9 cellular contexts compared by ENCODE assay signal in the genomic region with DNA sequence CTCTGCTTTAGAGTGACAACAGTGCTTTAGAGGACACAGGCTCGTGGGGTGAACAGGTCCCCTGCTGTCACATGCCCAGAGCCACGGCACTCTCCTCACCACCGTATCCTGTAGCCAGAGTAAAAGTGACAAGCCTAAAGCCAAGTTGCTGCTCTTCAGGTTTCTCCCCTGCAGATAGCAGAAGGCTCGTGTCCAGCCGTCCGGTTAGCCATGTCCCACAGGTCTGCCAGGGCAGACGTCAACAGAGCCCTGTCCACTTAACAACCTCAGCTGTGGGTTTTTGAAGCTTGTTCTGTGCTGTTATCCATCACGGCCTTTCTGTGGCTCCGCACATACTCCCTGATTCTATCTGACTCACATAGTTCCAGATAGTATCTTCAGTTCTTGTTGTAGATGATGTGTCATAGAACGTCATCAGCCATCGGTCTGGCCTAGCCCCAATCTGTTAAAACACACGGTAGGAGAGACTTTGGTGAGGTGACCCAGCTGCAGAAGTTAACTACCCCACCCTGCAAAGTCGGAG.
DNase-seq lines count a peak whose midpoint lies in the region; FAIRE-seq and TF ChIP-seq lines count a peak whose summit lies in the region.
"Had no signal": no experiment of that assay in that cellular context is flagged by ENCODE, and none has a peak within 500 bp of the region (broad histone marks: within the 10 kb centered on the region; RNA-seq: fewer than 3 reads in every experiment).

No MANE protein-coding gene starts in this region.

- peaks cover 5 to 16% of the 10 kb centered on the region in 2 donors for H3K4me1 ChIP-seq in adrenal gland (replicated peaks in 1 of 2)

- H3K9me3 ChIP-seq in adrenal gland (replicated peaks in 1 of 3): no peaks in the 10 kb centered on the region

- H3K27ac ChIP-seq in adrenal gland: no peak overlapping the region

- H3K27me3 ChIP-seq in BJ (ENCODE audit: control insufficient read depth, insufficient read depth, low read length): no peaks in the 10 kb centered on the region
- H3K27me3 ChIP-seq in adrenal gland: no peaks in the 10 kb centered on the region

- intact Hi-C loops in adrenal gland (cut with DNase I): no loop called here

- TF ChIP-seq CTCF in BJ (IDR thresholded peaks at IDR 0.05; ENCODE audit: insufficient read depth, low read depth, low read length): no peak
- no peak for TF ChIP-seq CTCF in adrenal gland (IDR thresholded peaks at IDR 0.05)

- 66 to 78% (median 73%) methylated on average over 12 to 13 of the region's 13 CpGs for WGBS in adrenal gland, 4 donors

- TF ChIP-seq POLR2A in H54 (IDR thresholded peaks at IDR 0.05; ENCODE audit: low read depth, low read length) (no peak), adrenal gland (IDR thresholded peaks at IDR 0.05) (no peak)

- H3K36me3 ChIP-seq in BJ (ENCODE audit: control insufficient read depth, insufficient read depth, low read length) (no peaks in the 10 kb centered on the region), adrenal gland (replicated peaks in 1 of 2) (no peaks in the 10 kb centered on the region)

- H3K4me3 ChIP-seq in BJ (ENCODE audit: low read depth, low read length) (no peak overlapping the region), adrenal gland (no peak overlapping the region)

- peak; percentile 81 for FAIRE-seq in H54 (lab: Jason Lieb, UNC)

- POLR2A ChIA-PET in BJ (lab: Charles Lee): no interaction called here

- CTCF ChIA-PET in BJ (lab: Yijun Ruan, JAX): interaction anchor here (0.9 to 2.6 kb wide), 2 partner anchors 10 to 53 kb away, joined by 3 to 6 read pairs; no protein-coding TSS in a partner anchor

- DNase-seq in BJ (ENCODE audit: low read depth) (peak; percentile 35), H54 (ENCODE audit: insufficient read length, low spot score) (peak; percentile 93), adrenal gland (peak in 4 of 7 donors; percentile 59 to 68 (median 62)), islet precursor cell (peak; percentile 81), NCI-H345 (lab: John Stamatoyannopoulos, UW) (no peak), HT-29 (ENCODE audit: low spot score) (no peak), NCI-H1436 (lab: John Stamatoyannopoulos, UW) (no peak)
- DNase-seq: DMS 273 treated with DMSO at 0.1 percent for 48 hours, NCI-H1048 had no signal

Comparison
In these comparisons a context has a peak if more than half of its experiments do, and no peak if none do; other contexts are left out.
1. DNase-seq: peak in BJ (single experiment), H54 (single experiment), adrenal gland (4 of 7) and islet precursor cell (single experiment); none in NCI-H345 (single experiment), HT-29 (single experiment) and NCI-H1436 (single experiment).